ENCODE assay signal across 25 cellular contexts in genomic region chr5:151432210-151432609, GRCh38.
"Had no signal": no experiment of that assay in that cellular context is flagged by ENCODE, and none has a peak within 500 bp of the region (broad histone marks: within the 10 kb centered on the region; RNA-seq: fewer than 3 reads in every experiment).

No MANE protein-coding gene starts in this region.

- H2AFZ ChIP-seq: hepatocyte, parathyroid adenoma had no signal

- H3K27ac Mint-ChIP-seq: nephron; stimulated activated memory B cell treated with anti-CD40 and anti-IgM and Interleukin-4, amounts not matched to agents 10 μg/mL and 1 μg/mL and 100 μg/mL, for 72 hours; stimulated activated naive CD8-positive, alpha-beta T cell treated with anti-CD3 and anti-CD28 coated beads, Interleukin-15, Interleukin-2, amounts not matched to agents 100 ng/mL and 50 ng/mL, for 24 hours had no signal

- H3K27ac ChIP-seq: hepatocyte, parathyroid adenoma, prostate gland, right lobe of liver, spleen, tibial artery, upper lobe of left lung, vagina had no signal

- ATAC-seq: esophagus mucosa; right lobe of liver; stimulated activated memory B cell treated with anti-CD40 and anti-IgM and Interleukin-4, amounts not matched to agents 10 μg/mL and 1 μg/mL and 100 μg/mL, for 72 hours had no signal

- H3K9ac ChIP-seq: parathyroid adenoma had no signal

- H3K4me3 ChIP-seq: dorsolateral prefrontal cortex, hepatocyte, prostate gland, right lobe of liver, spleen, tibial artery, upper lobe of left lung, vagina had no signal

- H3K4me2 ChIP-seq: hepatocyte had no signal

- H3K79me2 ChIP-seq: hepatocyte had no signal

- FAIRE-seq: endometrium, islet of Langerhans had no signal

- H3K9me3 Mint-ChIP-seq: stimulated activated memory B cell treated with anti-CD40 and anti-IgM and Interleukin-4, amounts not matched to agents 10 μg/mL and 1 μg/mL and 100 μg/mL, for 72 hours; stimulated activated naive CD8-positive, alpha-beta T cell treated with anti-CD3 and anti-CD28 coated beads, Interleukin-15, Interleukin-2, amounts not matched to agents 100 ng/mL and 50 ng/mL, for 24 hours had no signal

- H3K27me3 ChIP-seq: dorsolateral prefrontal cortex, hepatocyte, right lobe of liver, upper lobe of left lung, vagina had no signal

- H3K36me3 ChIP-seq: prostate gland, right lobe of liver, spleen, tibial artery, upper lobe of left lung, vagina had no signal

- H3K4me1 ChIP-seq: parathyroid adenoma, prostate gland, right lobe of liver, tibial artery, upper lobe of left lung, vagina had no signal

- H3K36me3 Mint-ChIP-seq: naive B cell; stimulated activated memory B cell treated with anti-CD40 and anti-IgM and Interleukin-4, amounts not matched to agents 10 μg/mL and 1 μg/mL and 100 μg/mL, for 72 hours had no signal

- H3K4me3 Mint-ChIP-seq: naive B cell; nephron; stimulated activated memory B cell treated with anti-CD40 and anti-IgM and Interleukin-4, amounts not matched to agents 10 μg/mL and 1 μg/mL and 100 μg/mL, for 72 hours; stimulated activated naive CD8-positive, alpha-beta T cell treated with anti-CD3 and anti-CD28 coated beads, Interleukin-15, Interleukin-2, amounts not matched to agents 100 ng/mL and 50 ng/mL, for 24 hours had no signal

- H3K9me3 ChIP-seq: prostate gland, right lobe of liver, spleen, tibial artery, upper lobe of left lung, vagina had no signal

- DNase-seq: cortex of kidney; dorsolateral prefrontal cortex; effector CD8-positive, alpha-beta T cell; head of caudate nucleus; kidney glomerular epithelial cell; mesendoderm; naive B cell; retina; right lobe of liver; spleen; stimulated activated CD4-positive, alpha-beta T cell treated with anti-CD3 and anti-CD28 coated beads, Interleukin-15, amount 100 ng/mL, for 24 hours; stimulated activated CD4-positive, alpha-beta T cell treated with anti-CD3 and anti-CD28 coated beads, Interleukin-1b, Interleukin-23, amount 100 ng/mL, for 48 hours; stimulated activated CD4-positive, alpha-beta T cell treated with anti-CD3 and anti-CD28 coated beads, Interleukin-4, amount 100 ng/mL, for 24 hours; tibial artery; upper lobe of left lung had no signal
